In genomic region chr10:88157981-88158465, GRCh38 we compare ENCODE assay signal across 11 cellular contexts.
DNase-seq lines count a peak whose midpoint lies in the region; ATAC-seq and TF ChIP-seq lines count a peak whose summit lies in the region.
"Had no signal": no experiment of that assay in that cellular context is flagged by ENCODE, and none has a peak within 500 bp of the region (broad histone marks: within the 10 kb centered on the region; RNA-seq: fewer than 3 reads in every experiment).

No MANE protein-coding gene starts in this region.

- no peak for TF ChIP-seq CTCF in choroid plexus epithelial cell (conservative IDR thresholded peaks at IDR 0.05; ENCODE audit: low read depth, low read length)
- no peak for TF ChIP-seq CTCF in mesothelial cell of epicardium (IDR thresholded peaks at IDR 0.05; ENCODE audit: unreplicated experiment)

- H3K27ac Mint-ChIP-seq in mesothelial cell of epicardium (peak overlapping the region; percentile 31), immature natural killer cell (no peak overlapping the region)
- H3K27ac Mint-ChIP-seq: activated naive CD4-positive, alpha-beta T cell treated with anti-CD3 and anti-CD28 coated beads, Interleukin-2, amount 50 U/mL, for 24 hours; stimulated activated naive CD8-positive, alpha-beta T cell treated with anti-CD3 and anti-CD28 coated beads, Interleukin-15, Interleukin-2, amounts not matched to agents 100 ng/mL and 50 ng/mL, for 24 hours had no signal

- DNase-seq in 8988T (peak; percentile 15), M059J (ENCODE audit: low read depth) (peak; percentile 93), choroid plexus epithelial cell (ENCODE audit: low read depth) (peak; percentile 89), mesothelial cell of epicardium (ENCODE audit: low spot score in 2 of 2, unreplicated experiment in 2 of 2) (no peak), NCI-H510A (lab: John Stamatoyannopoulos, UW) (no peak), DMS153 (lab: John Stamatoyannopoulos, UW) (no peak), immature natural killer cell (no peak)

- no peak for ATAC-seq in GM19467 (IDR thresholded peaks at IDR 0.05; ENCODE audit: unreplicated experiment)

- no peaks in the 10 kb centered on the region for H3K27me3 Mint-ChIP-seq in mesothelial cell of epicardium (ENCODE audit: low read depth)
- H3K27me3 Mint-ChIP-seq in immature natural killer cell (ENCODE audit: low read depth in 3 of 3), result peaks cover 0 to 1% (median 0%) of the 10 kb centered on the region in 3 donors
- H3K27me3 Mint-ChIP-seq: activated naive CD4-positive, alpha-beta T cell treated with anti-CD3 and anti-CD28 coated beads, Interleukin-2, amount 50 U/mL, for 24 hours; stimulated activated naive CD8-positive, alpha-beta T cell treated with anti-CD3 and anti-CD28 coated beads, Interleukin-15, Interleukin-2, amounts not matched to agents 100 ng/mL and 50 ng/mL, for 24 hours had no signal

- no peak overlapping the region for H3K4me3 Mint-ChIP-seq in mesothelial cell of epicardium
- H3K4me3 Mint-ChIP-seq in immature natural killer cell, result no peak overlapping the region
- H3K4me3 Mint-ChIP-seq: activated naive CD4-positive, alpha-beta T cell treated with anti-CD3 and anti-CD28 coated beads, Interleukin-2, amount 50 U/mL, for 24 hours; stimulated activated naive CD8-positive, alpha-beta T cell treated with anti-CD3 and anti-CD28 coated beads, Interleukin-15, Interleukin-2, amounts not matched to agents 100 ng/mL and 50 ng/mL, for 24 hours had no signal

- H3K4me1 Mint-ChIP-seq in mesothelial cell of epicardium (peaks cover 19% of the 10 kb centered on the region), immature natural killer cell (peaks cover 6 to 22% of the 10 kb centered on the region in 2 donors)

- no peak overlapping the region for H3K4me3 ChIP-seq in choroid plexus epithelial cell (ENCODE audit: low read depth, low read length)
- H3K4me3 ChIP-seq: BLaER1 had no signal

- H3K36me3 Mint-ChIP-seq in mesothelial cell of epicardium (no peaks in the 10 kb centered on the region), immature natural killer cell (peaks cover 0 to 5% (median 0%) of the 10 kb centered on the region in 3 donors)
- H3K36me3 Mint-ChIP-seq: activated naive CD4-positive, alpha-beta T cell treated with anti-CD3 and anti-CD28 coated beads, Interleukin-2, amount 50 U/mL, for 24 hours had no signal

- H3K9me3 Mint-ChIP-seq in mesothelial cell of epicardium (peaks cover 5% of the 10 kb centered on the region), immature natural killer cell (no peaks in the 10 kb centered on the region)
- H3K9me3 Mint-ChIP-seq: activated naive CD4-positive, alpha-beta T cell treated with anti-CD3 and anti-CD28 coated beads, Interleukin-2, amount 50 U/mL, for 24 hours had no signal

Comparison
In these comparisons a context has a peak if more than half of its experiments do, and no peak if none do; other contexts are left out.
1. DNase-seq: peak in 8988T (single experiment), M059J (single experiment) and choroid plexus epithelial cell (single experiment); none in mesothelial cell of epicardium (0 of 2), NCI-H510A (single experiment), DMS153 (single experiment) and immature natural killer cell (0 of 3).